In the genomic region with DNA sequence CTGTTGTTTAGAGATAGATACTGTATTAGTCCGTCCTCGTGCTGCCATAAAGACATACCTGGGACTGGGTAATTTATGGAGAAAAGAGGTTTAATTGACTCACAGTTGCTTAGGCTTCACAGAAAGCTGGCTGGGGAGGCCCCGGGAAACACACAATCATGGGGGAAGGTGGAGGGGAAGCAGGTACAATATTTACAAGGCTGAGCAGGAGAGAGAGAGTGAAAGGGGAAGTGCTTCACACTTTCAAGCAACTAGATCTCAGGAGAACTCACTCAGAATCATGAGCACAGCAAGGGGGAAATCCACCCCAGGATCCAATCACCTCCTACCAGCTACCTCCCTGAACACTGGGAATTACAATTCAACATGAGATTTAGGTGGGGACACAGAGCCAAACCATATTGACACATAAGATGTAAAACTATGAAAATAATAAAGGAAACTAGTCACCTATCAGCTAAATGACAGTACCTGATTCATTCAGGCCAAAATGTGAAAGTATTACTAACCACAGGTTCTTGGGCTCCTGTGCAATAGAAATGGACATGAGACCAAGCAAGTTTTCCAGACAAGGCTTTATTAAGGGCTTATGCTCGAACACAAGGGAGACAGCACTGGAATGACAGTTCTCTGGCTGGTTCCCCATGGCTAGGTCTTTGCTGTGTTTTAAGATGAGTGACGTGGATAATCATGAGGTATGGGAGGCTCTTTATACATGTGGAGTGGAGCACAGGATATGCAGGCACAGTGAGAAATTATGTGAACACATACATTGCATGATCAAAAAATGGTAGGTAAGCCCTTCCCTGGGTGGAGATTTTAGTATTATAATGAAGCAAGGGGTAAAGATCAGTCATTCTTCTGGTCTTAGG, we compare ENCODE assay signal across 1 cellular context.
TF ChIP-seq lines count a peak whose summit lies in the region.

No MANE protein-coding gene starts in this region.

TF ChIP-seq in GM12878, 131 proteins besides CTCF, POLR2A, EP300 and RAD21:
- TF ChIP-seq, protein P1, sequence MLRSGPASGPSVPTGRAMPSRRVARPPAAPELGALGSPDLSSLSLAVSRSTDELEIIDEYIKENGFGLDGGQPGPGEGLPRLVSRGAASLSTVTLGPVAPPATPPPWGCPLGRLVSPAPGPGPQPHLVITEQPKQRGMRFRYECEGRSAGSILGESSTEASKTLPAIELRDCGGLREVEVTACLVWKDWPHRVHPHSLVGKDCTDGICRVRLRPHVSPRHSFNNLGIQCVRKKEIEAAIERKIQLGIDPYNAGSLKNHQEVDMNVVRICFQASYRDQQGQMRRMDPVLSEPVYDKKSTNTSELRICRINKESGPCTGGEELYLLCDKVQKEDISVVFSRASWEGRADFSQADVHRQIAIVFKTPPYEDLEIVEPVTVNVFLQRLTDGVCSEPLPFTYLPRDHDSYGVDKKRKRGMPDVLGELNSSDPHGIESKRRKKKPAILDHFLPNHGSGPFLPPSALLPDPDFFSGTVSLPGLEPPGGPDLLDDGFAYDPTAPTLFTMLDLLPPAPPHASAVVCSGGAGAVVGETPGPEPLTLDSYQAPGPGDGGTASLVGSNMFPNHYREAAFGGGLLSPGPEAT (IDR thresholded peaks at IDR 0.05; ENCODE audit: low read depth) = peak; percentile 74; the same call in 1 of the 2 replicates
- TF ChIP-seq CREM (IDR thresholded peaks at IDR 0.05; ENCODE audit: low read depth) (0 out of 2 replicates have a peak, but pooled peaks have one; percentile 31), NBN (IDR thresholded peaks at IDR 0.05) (0 out of 2 replicates have a peak, but pooled peaks have one; percentile 37), IKZF2 (IDR thresholded peaks at IDR 0.05) (peak; percentile 49 to 58; a peak in 2 of 4 replicates), ETV6 (conservative IDR thresholded peaks at IDR 0.05 in 1 of 2, IDR thresholded peaks at IDR 0.05 in 1 of 2; ENCODE audit: borderline replicate concordance in 1 of 2, low read depth in 1 of 2) (peak in 1 of 2 experiments; percentile 79; a peak in 2 of 4 replicates), SPI1 (IDR thresholded peaks at IDR 0.05; ENCODE audit: borderline replicate concordance, insufficient read depth, low read depth, low read length) (peak; percentile 87), RUNX3 (IDR thresholded peaks at IDR 0.05; ENCODE audit: low read length) (0 out of 2 replicates have a peak, but pooled peaks have one; percentile 5), MTA2 (IDR thresholded peaks at IDR 0.05; ENCODE audit: low read depth) (peak; percentile 33), EED (IDR thresholded peaks at IDR 0.05; ENCODE audit: low read depth) (peak; percentile 69), NFIC (IDR thresholded peaks at IDR 0.05; ENCODE audit: low read depth, low read length) (peak; percentile 50; the same call in 1 of the 2 replicates)
- TF ChIP-seq, protein P2, sequence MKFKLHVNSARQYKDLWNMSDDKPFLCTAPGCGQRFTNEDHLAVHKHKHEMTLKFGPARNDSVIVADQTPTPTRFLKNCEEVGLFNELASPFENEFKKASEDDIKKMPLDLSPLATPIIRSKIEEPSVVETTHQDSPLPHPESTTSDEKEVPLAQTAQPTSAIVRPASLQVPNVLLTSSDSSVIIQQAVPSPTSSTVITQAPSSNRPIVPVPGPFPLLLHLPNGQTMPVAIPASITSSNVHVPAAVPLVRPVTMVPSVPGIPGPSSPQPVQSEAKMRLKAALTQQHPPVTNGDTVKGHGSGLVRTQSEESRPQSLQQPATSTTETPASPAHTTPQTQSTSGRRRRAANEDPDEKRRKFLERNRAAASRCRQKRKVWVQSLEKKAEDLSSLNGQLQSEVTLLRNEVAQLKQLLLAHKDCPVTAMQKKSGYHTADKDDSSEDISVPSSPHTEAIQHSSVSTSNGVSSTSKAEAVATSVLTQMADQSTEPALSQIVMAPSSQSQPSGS (IDR thresholded peaks at IDR 0.05; ENCODE audit: low read length) = peak; percentile 50
- TF ChIP-seq, protein P3, sequence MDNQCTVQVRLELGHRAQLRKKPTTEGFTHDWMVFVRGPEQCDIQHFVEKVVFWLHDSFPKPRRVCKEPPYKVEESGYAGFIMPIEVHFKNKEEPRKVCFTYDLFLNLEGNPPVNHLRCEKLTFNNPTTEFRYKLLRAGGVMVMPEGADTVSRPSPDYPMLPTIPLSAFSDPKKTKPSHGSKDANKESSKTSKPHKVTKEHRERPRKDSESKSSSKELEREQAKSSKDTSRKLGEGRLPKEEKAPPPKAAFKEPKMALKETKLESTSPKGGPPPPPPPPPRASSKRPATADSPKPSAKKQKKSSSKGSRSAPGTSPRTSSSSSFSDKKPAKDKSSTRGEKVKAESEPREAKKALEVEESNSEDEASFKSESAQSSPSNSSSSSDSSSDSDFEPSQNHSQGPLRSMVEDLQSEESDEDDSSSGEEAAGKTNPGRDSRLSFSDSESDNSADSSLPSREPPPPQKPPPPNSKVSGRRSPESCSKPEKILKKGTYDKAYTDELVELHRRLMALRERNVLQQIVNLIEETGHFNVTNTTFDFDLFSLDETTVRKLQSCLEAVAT (IDR thresholded peaks at IDR 0.05) = peak; percentile 66; the same call in 1 of the 2 replicates
